8 cellular contexts compared by ENCODE assay signal in genomic region chr2:46460991-46461715, GRCh38. TPM values are rescaled to one million over a fixed set of nuclear protein-coding genes. Genes with fewer than 3 reads are reported as not detected.
DNase-seq lines count a peak whose midpoint lies in the region; ATAC-seq and TF ChIP-seq lines count a peak whose summit lies in the region.

No MANE protein-coding gene starts in this region.

- no peaks in the 10 kb centered on the region for H3K79me2 ChIP-seq in KMS-11 (ENCODE audit: insufficient read depth, low read depth)

- DNase-seq in AG09319 (ENCODE audit: extremely low read depth, low read depth) = peak; percentile 34
- DNase-seq in SW480 (ENCODE audit: low spot score) = peak; percentile 49
- DNase-seq in activated naive CD8-positive, alpha-beta T cell treated with anti-CD3 and anti-CD28 coated beads, Interleukin-2, amount 50 U/mL, for 24 hours = peak; percentile 83
- DNase-seq in heart right ventricle = peak; percentile 81 to 83
- peak; percentile 76 for DNase-seq in putamen (ENCODE audit: low spot score)
- DNase-seq in aorta = peak; percentile 80 to 93

- no peak overlapping the region for H3K27ac ChIP-seq in KMS-11
- H3K27ac ChIP-seq in heart right ventricle = peak overlapping the region in 9 of 10 donors; percentile 34 to 79 (median 66)
- H3K27ac ChIP-seq in aorta (ENCODE audit: low read depth in 1 of 2, low read length in 2 of 2) = no peak overlapping the region

- no peaks in the 10 kb centered on the region for H3K36me3 Mint-ChIP-seq in activated naive CD8-positive, alpha-beta T cell treated with anti-CD3 and anti-CD28 coated beads, Interleukin-2, amount 50 U/mL, for 24 hours (ENCODE audit: low read depth)

- WGBS in heart right ventricle, 2 donors = 16 to 18% methylated on average over 8 of the region's 8 CpGs
- WGBS in aorta, 2 donors = 26 to 27% methylated on average over 8 of the region's 8 CpGs

- peak; percentile 67 for ATAC-seq in GM19035 (IDR thresholded peaks at IDR 0.05; ENCODE audit: unreplicated experiment)
- peak; percentile 40 for ATAC-seq in activated naive CD8-positive, alpha-beta T cell treated with anti-CD3 and anti-CD28 coated beads, Interleukin-2, amount 50 U/mL, for 24 hours
- ATAC-seq in heart right ventricle = peak; percentile 47 to 85 (median 68)
- ATAC-seq in aorta (ENCODE audit: low FRiP score) = peak; percentile 86

- H3K27me3 Mint-ChIP-seq in activated naive CD8-positive, alpha-beta T cell treated with anti-CD3 and anti-CD28 coated beads, Interleukin-2, amount 50 U/mL, for 24 hours = no peaks in the 10 kb centered on the region

- H3K4me1 Mint-ChIP-seq in activated naive CD8-positive, alpha-beta T cell treated with anti-CD3 and anti-CD28 coated beads, Interleukin-2, amount 50 U/mL, for 24 hours = peaks cover 9% of the 10 kb centered on the region

- no peak overlapping the region for H3K27ac Mint-ChIP-seq in activated naive CD8-positive, alpha-beta T cell treated with anti-CD3 and anti-CD28 coated beads, Interleukin-2, amount 50 U/mL, for 24 hours

- no peak overlapping the region for H3K4me2 ChIP-seq in KMS-11

- no peak overlapping the region for H3K4me3 Mint-ChIP-seq in activated naive CD8-positive, alpha-beta T cell treated with anti-CD3 and anti-CD28 coated beads, Interleukin-2, amount 50 U/mL, for 24 hours

- no peaks in the 10 kb centered on the region for H3K27me3 ChIP-seq in KMS-11 (ENCODE audit: insufficient read depth, low read depth)
- H3K27me3 ChIP-seq in heart right ventricle = no peaks in the 10 kb centered on the region
- no peaks in the 10 kb centered on the region for H3K27me3 ChIP-seq in aorta (ENCODE audit: control insufficient read depth in 1 of 2, insufficient read depth in 2 of 2, low read length in 1 of 2)

- H3K36me3 ChIP-seq in KMS-11 (ENCODE audit: insufficient read depth) (no peaks in the 10 kb centered on the region), heart right ventricle (no peaks in the 10 kb centered on the region), aorta (ENCODE audit: control insufficient read depth in 1 of 2, insufficient read depth in 2 of 2, low read length in 1 of 2) (no peaks in the 10 kb centered on the region)

- H3K9me3 ChIP-seq in heart right ventricle (no peaks in the 10 kb centered on the region), aorta (ENCODE audit: control insufficient read depth, low read length) (no peaks in the 10 kb centered on the region)

- H3K4me1 ChIP-seq in KMS-11 (ENCODE audit: low read depth, poor library complexity, severe bottlenecking) (peaks cover 5% of the 10 kb centered on the region), heart right ventricle (peaks cover 11 to 48% (median 32%) of the 10 kb centered on the region in 9 donors), aorta (ENCODE audit: control insufficient read depth in 1 of 2, insufficient read depth in 2 of 2, low read length in 2 of 2) (no peaks in the 10 kb centered on the region)

- TF ChIP-seq CTCF in AG09319 (IDR thresholded peaks at IDR 0.05; ENCODE audit: low read depth, low read length) (peak; percentile 99), KMS-11 (conservative IDR thresholded peaks at IDR 0.05; ENCODE audit: low read depth, low read length) (peak; percentile 99), heart right ventricle (IDR thresholded peaks at IDR 0.05) (peak; percentile 98 to 100 (median 99))

- H4K20me1 ChIP-seq in KMS-11 (ENCODE audit: insufficient read depth) = no peaks in the 10 kb centered on the region

- H3K9me3 Mint-ChIP-seq in activated naive CD8-positive, alpha-beta T cell treated with anti-CD3 and anti-CD28 coated beads, Interleukin-2, amount 50 U/mL, for 24 hours = no peaks in the 10 kb centered on the region

- intact Hi-C loops in heart right ventricle (cut with DNase I) (loop anchor here in 5 of 10 donors (1.0 to 2.0 kb wide), 4 partner anchors 398 to 468 kb away; no protein-coding TSS in a partner anchor), aorta (cut with DNase I) (loop anchor here in 1 of 2 donors (1.0 to 2.0 kb wide), 2 partner anchors 398 to 468 kb away; no protein-coding TSS in a partner anchor)

- no peak overlapping the region for H2AFZ ChIP-seq in KMS-11 (ENCODE audit: low read depth)

- no peak overlapping the region for H3K9ac ChIP-seq in KMS-11

- H3K4me3 ChIP-seq in KMS-11 (IDR thresholded peaks at IDR 0.05; ENCODE audit: insufficient read depth, low read depth, low read length) (no peak overlapping the region), heart right ventricle (no peak overlapping the region), aorta (ENCODE audit: low read length in 2 of 2) (no peak overlapping the region)

RNA-seq across cellular contexts. Expression of gene TMEM247, which starts 18.2 kb away (rescaled TPM):
- total RNA-seq in heart right ventricle (not detected), aorta (not detected)
- polyA plus RNA-seq in heart right ventricle (not detected), aorta (not detected)

Comparison
In these comparisons a context has a peak if more than half of its experiments do, and no peak if none do; other contexts are left out.
1. DNase-seq: peak in every context shown above with its lines; median percentile 86 in aorta; 83 in activated naive CD8-positive, alpha-beta T cell treated with anti-CD3 and anti-CD28 coated beads, Interleukin-2, amount 50 U/mL, for 24 hours; 82 in heart right ventricle; 76 in putamen; 49 in SW480; 34 in AG09319.
2. H3K27ac ChIP-seq: peak in heart right ventricle (9 of 10); none in KMS-11 (single experiment) and aorta (0 of 2).
3. Peak in every context shown above with its lines, with median percentiles within 50 percentile points of each other: CTCF ChIP-seq and ATAC-seq.